In the genomic region with DNA sequence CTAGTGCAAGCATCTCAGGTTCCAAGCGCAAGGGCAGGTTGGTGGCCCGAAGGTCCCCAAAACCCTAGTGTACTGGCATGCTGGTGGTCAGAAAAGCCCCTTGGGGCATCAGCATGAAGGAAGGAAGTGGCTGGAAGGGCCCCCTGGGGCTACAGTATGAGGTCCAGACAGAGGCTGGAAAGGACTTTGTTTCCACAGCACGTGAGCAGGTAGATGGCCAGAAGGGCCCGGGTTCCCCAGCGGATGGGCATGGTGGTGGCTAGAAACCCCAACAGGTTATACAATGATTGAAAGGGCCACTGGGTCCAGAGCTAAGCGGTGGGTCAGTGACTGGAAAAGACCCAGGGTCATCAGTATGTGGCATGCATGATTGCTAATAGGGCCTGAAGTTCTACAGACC, we compare ENCODE assay signal across 32 cellular contexts. TPM values are rescaled to one million over a fixed set of nuclear protein-coding genes. Genes with fewer than 3 reads are reported as not detected.
"Had no signal": no experiment of that assay in that cellular context is flagged by ENCODE, and none has a peak within 500 bp of the region (broad histone marks: within the 10 kb centered on the region; RNA-seq: fewer than 3 reads in every experiment).

No MANE protein-coding gene starts in this region.

- DNase-seq: stimulated activated CD4-positive, alpha-beta T cell treated with anti-CD3 and anti-CD28 coated beads, Interleukin-2, amount 100 ng/mL, for 48 hours; stimulated activated CD4-positive, alpha-beta T cell treated with anti-CD3 and anti-CD28 coated beads, Interleukin-4, amount 100 ng/mL, for 1 hour; stimulated activated CD4-positive, alpha-beta T cell treated with anti-CD3 and anti-CD28 coated beads, Interleukin-4, amount 100 ng/mL, for 24 hours; stimulated activated CD4-positive, alpha-beta T cell treated with anti-CD3 and anti-CD28 coated beads, Interleukin-4, amount 100 ng/mL, for 4 hours; stimulated activated CD8-positive, alpha-beta memory T cell treated with anti-CD3 and anti-CD28 coated beads, Interleukin-4, amount 100 ng/mL, for 48 hours; stimulated activated naive B cell treated with anti-CD40 and anti-IgM and Interleukin-4, amounts not matched to agents 10 μg/mL and 1 μg/mL and 100 μg/mL, for 72 hours; stimulated activated naive CD4-positive, alpha-beta T cell; stimulated activated naive CD4-positive, alpha-beta T cell treated with Interleukin-2 at 50 U/mL for 16 hours; stimulated activated naive CD8-positive, alpha-beta T cell treated with anti-CD3 and anti-CD28 coated beads, Interleukin-15, amount 100 ng/mL, for 72 hours; stimulated activated naive CD8-positive, alpha-beta T cell treated with anti-CD3 and anti-CD28 coated beads, Interleukin-15, Interleukin-2, amounts not matched to agents 100 U/mL and 50 U/mL, for 24 hours; stomach; substantia nigra; testis; thyroid gland; tibial artery; transverse colon; trophoblast cell; upper lobe of left lung; uterus had no signal

- ATAC-seq: stimulated activated effector memory CD8-positive, alpha-beta T cell treated with anti-CD3 and anti-CD28 coated beads, Interleukin-12 subunit alpha, Interleukin-12 subunit beta, amount 100 ng/mL, for 72 hours; stimulated activated memory B cell treated with anti-CD40 and anti-IgM and Interleukin-4, amounts not matched to agents 10 μg/mL and 1 μg/mL and 100 μg/mL, for 72 hours; stimulated activated naive B cell treated with anti-CD40 and anti-IgM and Interleukin-4, amounts not matched to agents 10 μg/mL and 1 μg/mL and 100 μg/mL, for 72 hours; stimulated activated naive CD8-positive, alpha-beta T cell treated with anti-CD3 and anti-CD28 coated beads, Interleukin-15, amount 100 ng/mL, for 72 hours; stimulated activated naive CD8-positive, alpha-beta T cell treated with anti-CD3 and anti-CD28 coated beads, Interleukin-15, Interleukin-2, amounts not matched to agents 100 U/mL and 50 U/mL, for 24 hours had no signal

- H3K36me3 Mint-ChIP-seq: stimulated activated effector memory CD8-positive, alpha-beta T cell treated with anti-CD3 and anti-CD28 coated beads, Interleukin-12 subunit alpha, Interleukin-12 subunit beta, amount 100 ng/mL, for 72 hours; stimulated activated memory B cell treated with anti-CD40 and anti-IgM and Interleukin-4, amounts not matched to agents 10 μg/mL and 1 μg/mL and 100 μg/mL, for 72 hours; stimulated activated naive B cell treated with anti-CD40 and anti-IgM and Interleukin-4, amounts not matched to agents 10 μg/mL and 1 μg/mL and 100 μg/mL, for 72 hours; type B pancreatic cell had no signal

- H3K4me3 Mint-ChIP-seq: stimulated activated effector memory CD8-positive, alpha-beta T cell treated with anti-CD3 and anti-CD28 coated beads, Interleukin-12 subunit alpha, Interleukin-12 subunit beta, amount 100 ng/mL, for 72 hours; stimulated activated memory B cell treated with anti-CD40 and anti-IgM and Interleukin-4, amounts not matched to agents 10 μg/mL and 1 μg/mL and 100 μg/mL, for 72 hours; stimulated activated naive B cell treated with anti-CD40 and anti-IgM and Interleukin-4, amounts not matched to agents 10 μg/mL and 1 μg/mL and 100 μg/mL, for 72 hours; stimulated activated naive CD8-positive, alpha-beta T cell treated with anti-CD3 and anti-CD28 coated beads, Interleukin-15, amount 100 ng/mL, for 72 hours; stimulated activated naive CD8-positive, alpha-beta T cell treated with anti-CD3 and anti-CD28 coated beads, Interleukin-15, Interleukin-2, amounts not matched to agents 100 ng/mL and 50 ng/mL, for 24 hours; type B pancreatic cell had no signal

- H3K4me1 ChIP-seq: stomach, suprapubic skin, testis, thyroid gland, tibial artery, tibial nerve, transverse colon, upper lobe of left lung, uterus, vagina had no signal

- H3K27me3 ChIP-seq: stomach, suprapubic skin, testis, thyroid gland, tibial artery, tibial nerve, transverse colon, upper lobe of left lung, vagina had no signal

- H3K9me3 Mint-ChIP-seq: stimulated activated effector memory CD8-positive, alpha-beta T cell treated with anti-CD3 and anti-CD28 coated beads, Interleukin-12 subunit alpha, Interleukin-12 subunit beta, amount 100 ng/mL, for 72 hours; stimulated activated memory B cell treated with anti-CD40 and anti-IgM and Interleukin-4, amounts not matched to agents 10 μg/mL and 1 μg/mL and 100 μg/mL, for 72 hours; stimulated activated naive CD8-positive, alpha-beta T cell treated with anti-CD3 and anti-CD28 coated beads, Interleukin-15, amount 100 ng/mL, for 72 hours; stimulated activated naive CD8-positive, alpha-beta T cell treated with anti-CD3 and anti-CD28 coated beads, Interleukin-15, Interleukin-2, amounts not matched to agents 100 ng/mL and 50 ng/mL, for 24 hours; type B pancreatic cell had no signal

- H3K4me1 Mint-ChIP-seq: stimulated activated effector memory CD8-positive, alpha-beta T cell treated with anti-CD3 and anti-CD28 coated beads, Interleukin-12 subunit alpha, Interleukin-12 subunit beta, amount 100 ng/mL, for 72 hours; stimulated activated memory B cell treated with anti-CD40 and anti-IgM and Interleukin-4, amounts not matched to agents 10 μg/mL and 1 μg/mL and 100 μg/mL, for 72 hours; stimulated activated naive B cell treated with anti-CD40 and anti-IgM and Interleukin-4, amounts not matched to agents 10 μg/mL and 1 μg/mL and 100 μg/mL, for 72 hours; stimulated activated naive CD8-positive, alpha-beta T cell treated with anti-CD3 and anti-CD28 coated beads, Interleukin-15, amount 100 ng/mL, for 72 hours had no signal

- H3K27me3 Mint-ChIP-seq: stimulated activated memory B cell treated with anti-CD40 and anti-IgM and Interleukin-4, amounts not matched to agents 10 μg/mL and 1 μg/mL and 100 μg/mL, for 72 hours; stimulated activated naive B cell treated with anti-CD40 and anti-IgM and Interleukin-4, amounts not matched to agents 10 μg/mL and 1 μg/mL and 100 μg/mL, for 72 hours; stimulated activated naive CD8-positive, alpha-beta T cell treated with anti-CD3 and anti-CD28 coated beads, Interleukin-15, amount 100 ng/mL, for 72 hours; stimulated activated naive CD8-positive, alpha-beta T cell treated with anti-CD3 and anti-CD28 coated beads, Interleukin-15, Interleukin-2, amounts not matched to agents 100 ng/mL and 50 ng/mL, for 24 hours; type B pancreatic cell had no signal

- H3K9me3 ChIP-seq: stomach, suprapubic skin, testis, thoracic aorta, thyroid gland, tibial artery, tibial nerve, transverse colon, upper lobe of left lung, uterus, vagina had no signal

- H3K4me3 ChIP-seq: stomach, suprapubic skin, testis, thoracic aorta, thyroid gland, tibial artery, tibial nerve, transverse colon, upper lobe of left lung, uterus, vagina had no signal

- H3K27ac ChIP-seq: stomach, suprapubic skin, testis, thoracic aorta, thyroid gland, tibial artery, tibial nerve, transverse colon, upper lobe of left lung, uterus, vagina had no signal

- H3K27ac Mint-ChIP-seq: stimulated activated effector memory CD8-positive, alpha-beta T cell treated with anti-CD3 and anti-CD28 coated beads, Interleukin-12 subunit alpha, Interleukin-12 subunit beta, amount 100 ng/mL, for 72 hours; stimulated activated memory B cell treated with anti-CD40 and anti-IgM and Interleukin-4, amounts not matched to agents 10 μg/mL and 1 μg/mL and 100 μg/mL, for 72 hours; stimulated activated naive B cell treated with anti-CD40 and anti-IgM and Interleukin-4, amounts not matched to agents 10 μg/mL and 1 μg/mL and 100 μg/mL, for 72 hours; stimulated activated naive CD8-positive, alpha-beta T cell treated with anti-CD3 and anti-CD28 coated beads, Interleukin-15, amount 100 ng/mL, for 72 hours; stimulated activated naive CD8-positive, alpha-beta T cell treated with anti-CD3 and anti-CD28 coated beads, Interleukin-15, Interleukin-2, amounts not matched to agents 100 ng/mL and 50 ng/mL, for 24 hours; type B pancreatic cell had no signal

- H3K36me3 ChIP-seq: stomach, suprapubic skin, thoracic aorta, thyroid gland, tibial artery, tibial nerve, transverse colon, upper lobe of left lung, uterus, vagina had no signal

RNA-seq across cellular contexts. Expression of a gene that starts 34.7 kb away (rescaled TPM):
- total RNA-seq: stomach, subcutaneous adipose tissue, suprapubic skin, temporal lobe, thoracic aorta, thyroid gland, tibial nerve, transverse colon, upper lobe of left lung, ureter, urinary bladder, uterus, vagina had no signal
- polyA plus RNA-seq: stomach, thymus, urinary bladder had no signal
